Comparison of ENCODE assay signal across 22 cellular contexts in genomic region chr11:508956-509355, GRCh38. TPM values are rescaled to one million over a fixed set of nuclear protein-coding genes. Genes with fewer than 3 reads are reported as not detected.
DNase-seq lines count a peak whose midpoint lies in the region; ATAC-seq and TF ChIP-seq lines count a peak whose summit lies in the region.
"Had no signal": no experiment of that assay in that cellular context is flagged by ENCODE, and none has a peak within 500 bp of the region (broad histone marks: within the 10 kb centered on the region; RNA-seq: fewer than 3 reads in every experiment).

No MANE protein-coding gene starts in this region.

- H3K27ac Mint-ChIP-seq in natural killer cell (no peak overlapping the region), mesothelial cell of epicardium (no peak overlapping the region)
- no peak overlapping the region for H3K27ac Mint-ChIP-seq in natural killer cell treated with Interleukin-12 subunit alpha and Interleukin-12 subunit beta and Interleukin-15 and Interleukin-18, amount 100 ng/mL, for 72 hours

- no peak for ATAC-seq in natural killer cell
- ATAC-seq in natural killer cell treated with Interleukin-12 subunit alpha and Interleukin-12 subunit beta and Interleukin-15 and Interleukin-18, amount 100 ng/mL, for 72 hours, result no peak
- ATAC-seq: gastroesophageal sphincter, T-cell had no signal

- no peaks in the 10 kb centered on the region for H3K27me3 Mint-ChIP-seq in natural killer cell (ENCODE audit: low read depth in 2 of 2)
- no peaks in the 10 kb centered on the region for H3K27me3 Mint-ChIP-seq in natural killer cell treated with Interleukin-12 subunit alpha and Interleukin-12 subunit beta and Interleukin-15 and Interleukin-18, amount 100 ng/mL, for 72 hours
- H3K27me3 Mint-ChIP-seq in mesothelial cell of epicardium (ENCODE audit: low read depth), result no peaks in the 10 kb centered on the region
- H3K27me3 Mint-ChIP-seq: activated CD4-positive, alpha-beta memory T cell treated with anti-CD3 and anti-CD28 coated beads, Interleukin-2, amount 10 ng/mL, durations not matched to agents 7 days and 5 days; T-cell had no signal

- H3K9me3 ChIP-seq in adipocyte (ENCODE audit: control insufficient read depth, low read length), result no peaks in the 10 kb centered on the region
- H3K9me3 ChIP-seq: esophagus muscularis mucosa, gastroesophageal sphincter, neutrophil had no signal

- DNase-seq in natural killer cell (no peak), adipocyte (ENCODE audit: low read depth) (no peak), mesothelial cell of epicardium (ENCODE audit: low spot score in 2 of 2, unreplicated experiment in 2 of 2) (no peak), T-helper 1 cell (no peak), NCI-H446 treated with DMSO at 0.1 percent for 48 hours (lab: John Stamatoyannopoulos, UW) (no peak), GM13976 (ENCODE audit: low spot score) (no peak), T1000 (lab: John Stamatoyannopoulos, UW) (no peak)
- DNase-seq in natural killer cell treated with Interleukin-12 subunit alpha and Interleukin-12 subunit beta and Interleukin-15 and Interleukin-18, amount 100 ng/mL, for 72 hours (ENCODE audit: low spot score), result no peak
- DNase-seq: activated CD4-positive, alpha-beta memory T cell treated with anti-CD3 and anti-CD28 coated beads, Interleukin-2, amount 10 ng/mL, durations not matched to agents 7 days and 5 days; Karpas-422; kidney glomerular epithelial cell; NCI-H1092; NCI-H2081 treated with DMSO at 0.1 percent for 48 hours; NCI-H524; SHP77 treated with DMSO at 0.1 percent for 48 hours; stimulated activated CD4-positive, alpha-beta T cell treated with anti-CD3 and anti-CD28 coated beads, Interleukin-12 subunit alpha, Interleukin-12 subunit beta, amount 100 ng/mL, for 4 hours; stimulated activated CD8-positive, alpha-beta memory T cell treated with anti-CD3 and anti-CD28 coated beads, Interleukin-4, amount 100 ng/mL, for 48 hours; substantia nigra; T-cell had no signal

- H3K9me3 Mint-ChIP-seq in natural killer cell (no peaks in the 10 kb centered on the region), mesothelial cell of epicardium (no peaks in the 10 kb centered on the region)
- H3K9me3 Mint-ChIP-seq in natural killer cell treated with Interleukin-12 subunit alpha and Interleukin-12 subunit beta and Interleukin-15 and Interleukin-18, amount 100 ng/mL, for 72 hours, result no peaks in the 10 kb centered on the region
- H3K9me3 Mint-ChIP-seq: activated CD4-positive, alpha-beta memory T cell treated with anti-CD3 and anti-CD28 coated beads, Interleukin-2, amount 10 ng/mL, durations not matched to agents 7 days and 5 days; T-cell had no signal

- H3K36me3 Mint-ChIP-seq in natural killer cell, result no peaks in the 10 kb centered on the region
- H3K36me3 Mint-ChIP-seq in natural killer cell treated with Interleukin-12 subunit alpha and Interleukin-12 subunit beta and Interleukin-15 and Interleukin-18, amount 100 ng/mL, for 72 hours, result no peaks in the 10 kb centered on the region
- H3K36me3 Mint-ChIP-seq in mesothelial cell of epicardium, result peaks cover 19% of the 10 kb centered on the region

- TF ChIP-seq CTCF in natural killer cell (IDR thresholded peaks at IDR 0.05) (no peak), mesothelial cell of epicardium (IDR thresholded peaks at IDR 0.05; ENCODE audit: unreplicated experiment) (no peak), GM13976 (IDR thresholded peaks at IDR 0.05; ENCODE audit: borderline replicate concordance, control extremely low read depth, extremely low read depth, insufficient read depth, missing control alignments) (no peak)

- peaks cover 24% of the 10 kb centered on the region for H3K36me3 ChIP-seq in adipocyte (ENCODE audit: control insufficient read depth, insufficient read depth, low read length, severe bottlenecking)
- H3K36me3 ChIP-seq: neutrophil had no signal

- peaks cover 19% of the 10 kb centered on the region for H3K4me1 ChIP-seq in adipocyte (ENCODE audit: control insufficient read depth, insufficient read depth, low read length)

- H3K4me3 ChIP-seq in adipocyte (ENCODE audit: low read length), result no peak overlapping the region
- H3K4me3 ChIP-seq: esophagus muscularis mucosa, gastroesophageal sphincter had no signal

- H3K4me1 Mint-ChIP-seq in natural killer cell (peaks cover 8 to 18% of the 10 kb centered on the region in 2 donors), mesothelial cell of epicardium (peaks cover 22% of the 10 kb centered on the region)
- H3K4me1 Mint-ChIP-seq in natural killer cell treated with Interleukin-12 subunit alpha and Interleukin-12 subunit beta and Interleukin-15 and Interleukin-18, amount 100 ng/mL, for 72 hours (ENCODE audit: low read depth in 2 of 2), result peaks cover 10 to 11% of the 10 kb centered on the region in 2 donors

- intact Hi-C loops in natural killer cell (cut with micrococcal nuclease), result loop anchor here (5.0 kb wide), 1 partner anchor 102 kb away; no protein-coding TSS in a partner anchor

- H3K9ac ChIP-seq in adipocyte (ENCODE audit: low read length), result peak overlapping the region; percentile 14

- in situ Hi-C loops in GM13976 (cut with MboI; ENCODE audit: low sequenced_read_pairs, unreplicated experiment), result no loop called here

- peak overlapping the region; percentile 17 for H3K4me3 Mint-ChIP-seq in natural killer cell
- H3K4me3 Mint-ChIP-seq in natural killer cell treated with Interleukin-12 subunit alpha and Interleukin-12 subunit beta and Interleukin-15 and Interleukin-18, amount 100 ng/mL, for 72 hours, result no peak overlapping the region
- peak overlapping the region; percentile 46 for H3K4me3 Mint-ChIP-seq in mesothelial cell of epicardium

- H3K27me3 ChIP-seq in adipocyte (replicated peaks; ENCODE audit: control insufficient read depth, insufficient read depth, low read length), result no peaks in the 10 kb centered on the region
- H3K27me3 ChIP-seq: esophagus muscularis mucosa, gastroesophageal sphincter, neutrophil had no signal

RNA-seq across cellular contexts. Expression of gene RNH1, which starts 1.9 kb away (rescaled TPM):
- total RNA-seq in natural killer cell (100 to 1,000 TPM; 113 to 120 (median 118) TPM), mesothelial cell of epicardium (81.7 to 89.4 TPM (median 83.2 TPM) in 3 replicates)
- total RNA-seq in natural killer cell treated with Interleukin-12 subunit alpha and Interleukin-12 subunit beta and Interleukin-15 and Interleukin-18, amount 100 ng/mL, for 72 hours, result 100 to 1,000 TPM in 1 of 2 donors, 10 to 100 TPM in 1; 89.2 to 113 TPM

RNA-seq across cellular contexts. Expression of gene HRAS, which starts 26.4 kb away (rescaled TPM):
- 10 to 100 TPM; 27.6 to 35.0 (median 30.6) TPM for total RNA-seq in natural killer cell
- total RNA-seq in natural killer cell treated with Interleukin-12 subunit alpha and Interleukin-12 subunit beta and Interleukin-15 and Interleukin-18, amount 100 ng/mL, for 72 hours, result 10 to 100 TPM; 33.6 to 83.5 TPM
- 35.1 to 41.5 TPM (median 39.3 TPM) in 3 replicates for total RNA-seq in mesothelial cell of epicardium

RNA-seq across cellular contexts. Expression of gene LRRC56, which starts 28.4 kb away (rescaled TPM):
- 1 to 10 TPM; 1.5 to 2.4 (median 2.2) TPM for total RNA-seq in natural killer cell
- 1 to 10 TPM in 1 of 2 donors, under 1 TPM in 1; 0.98 to 1.8 TPM for total RNA-seq in natural killer cell treated with Interleukin-12 subunit alpha and Interleukin-12 subunit beta and Interleukin-15 and Interleukin-18, amount 100 ng/mL, for 72 hours
- total RNA-seq in mesothelial cell of epicardium, result 3.0 to 3.4 TPM (median 3.2 TPM) in 3 replicates

RNA-seq across cellular contexts. Expression of gene LMNTD2, which starts 51.6 kb away (rescaled TPM):
- total RNA-seq in natural killer cell (1 to 10 TPM; 3.5 to 5.2 (median 5.0) TPM), mesothelial cell of epicardium (16.5 to 17.4 TPM (median 16.6 TPM) in 3 replicates)
- total RNA-seq in natural killer cell treated with Interleukin-12 subunit alpha and Interleukin-12 subunit beta and Interleukin-15 and Interleukin-18, amount 100 ng/mL, for 72 hours, result 1 to 10 TPM; 1.1 to 2.1 TPM

RNA-seq across cellular contexts. Expression of gene RASSF7, which starts 51.8 kb away (rescaled TPM):
- 10 to 100 TPM; 19.0 to 21.7 (median 20.0) TPM for total RNA-seq in natural killer cell
- total RNA-seq in natural killer cell treated with Interleukin-12 subunit alpha and Interleukin-12 subunit beta and Interleukin-15 and Interleukin-18, amount 100 ng/mL, for 72 hours, result 10 to 100 TPM; 13.3 to 22.9 TPM
- 29.3 to 32.3 TPM (median 32.1 TPM) in 3 replicates for total RNA-seq in mesothelial cell of epicardium
